ENCODE assay signal across 1 cellular context in genomic region chr16:6446370-6446769, GRCh38.
TF ChIP-seq lines count a peak whose summit lies in the region.

No MANE protein-coding gene starts in this region.

TF ChIP-seq in SK-N-SH, 30 proteins besides CTCF, POLR2A, EP300 and RAD21 (continued from another document):
- TF ChIP-seq REST (IDR thresholded peaks at IDR 0.05; ENCODE audit: low read depth, low read length) (no peak), GABPA (IDR thresholded peaks at IDR 0.05; ENCODE audit: low read depth) (no peak), RFX5 (IDR thresholded peaks at IDR 0.05; ENCODE audit: low read length) (no peak), NFIC (IDR thresholded peaks at IDR 0.05; ENCODE audit: borderline replicate concordance) (no peak), TCF12 (IDR thresholded peaks at IDR 0.05) (no peak), JUND (IDR thresholded peaks at IDR 0.05) (no peak), FOXM1 (IDR thresholded peaks at IDR 0.05; ENCODE audit: low read depth) (no peak), MEF2A (IDR thresholded peaks at IDR 0.05; ENCODE audit: borderline replicate concordance, low read depth) (no peak), IRF3 (IDR thresholded peaks at IDR 0.05; ENCODE audit: low read depth, low read length) (no peak), SMC3 (IDR thresholded peaks at IDR 0.05; ENCODE audit: low read depth, low read length) (no peak), SIN3A (IDR thresholded peaks at IDR 0.05; ENCODE audit: borderline replicate concordance, low read depth, low read length) (no peak)
